In the genomic region with DNA sequence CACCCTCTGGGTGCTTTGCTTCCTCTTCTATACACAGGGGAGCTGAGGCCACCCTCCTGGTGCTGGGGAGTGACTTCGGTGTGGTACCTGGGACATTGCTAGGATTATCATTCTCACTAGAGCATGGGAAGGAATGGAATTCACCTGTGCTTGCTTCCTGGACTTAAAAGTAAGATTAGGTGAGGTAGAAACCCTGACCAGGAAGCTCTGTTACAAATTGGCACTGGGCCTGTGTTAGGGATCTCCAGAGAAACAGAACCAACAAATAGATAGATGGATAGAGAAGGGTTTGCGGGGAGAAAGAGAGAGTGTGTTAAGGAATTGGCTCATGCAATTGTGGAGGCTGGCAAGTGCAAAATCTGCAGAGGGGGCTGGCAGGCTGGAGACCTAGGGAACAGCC, we compare ENCODE assay signal across 34 cellular contexts. TPM values are rescaled to one million over a fixed set of nuclear protein-coding genes. Genes with fewer than 3 reads are reported as not detected.
"Had no signal": no experiment of that assay in that cellular context is flagged by ENCODE, and none has a peak within 500 bp of the region (broad histone marks: within the 10 kb centered on the region; RNA-seq: fewer than 3 reads in every experiment).

No MANE protein-coding gene starts in this region.

- H3K9me3 Mint-ChIP-seq: endodermal cell had no signal

- ATAC-seq: heart right ventricle; left ventricle myocardium superior; lower lobe of right lung; naive thymus-derived CD8-positive, alpha-beta T cell; sciatic nerve; upper lobe of right lung had no signal

- H3K4me3 Mint-ChIP-seq: dendritic cell treated with granulocyte-macrophage colony-stimulating factor and Interleukin-4, amounts not matched to agents 40 ng/mL and 50 ng/mL, for 4 days; endodermal cell; naive thymus-derived CD8-positive, alpha-beta T cell; neural progenitor cell had no signal

- H3K9ac ChIP-seq: neural progenitor cell had no signal

- H3K4me1 Mint-ChIP-seq: endodermal cell had no signal

- H3K4me1 ChIP-seq: colonic mucosa, esophagus squamous epithelium, lower lobe of right lung, neural progenitor cell, prostate gland, right atrium auricular region, stomach, transverse colon, upper lobe of right lung, uterus had no signal

- H3K9me3 ChIP-seq: colonic mucosa, esophagus squamous epithelium, lower lobe of right lung, prostate gland, right atrium auricular region, thoracic aorta, transverse colon, upper lobe of right lung, uterus had no signal

- H3K27me3 ChIP-seq: colonic mucosa, neural progenitor cell, right atrium auricular region, stomach, transverse colon, upper lobe of right lung, uterus had no signal

- DNase-seq: colonic mucosa; effector CD8-positive, alpha-beta T cell; endodermal cell; esophagus squamous epithelium; foreskin melanocyte; glutamatergic neuron; heart right ventricle; hippocampal formation; islet precursor cell; kidney glomerular epithelial cell; left ventricle myocardium superior; lower lobe of right lung; naive thymus-derived CD8-positive, alpha-beta T cell; stimulated activated CD4-positive, alpha-beta T cell treated with anti-CD3 and anti-CD28 coated beads, Interleukin-12 subunit alpha, Interleukin-12 subunit beta, amount 100 ng/mL, for 4 hours; stimulated activated CD4-positive, alpha-beta T cell treated with anti-CD3 and anti-CD28 coated beads, Interleukin-1b, Interleukin-23, amount 100 ng/mL, for 48 hours; stimulated activated CD4-positive, alpha-beta T cell treated with anti-CD3 and anti-CD28 coated beads, Interleukin-4, amount 100 ng/mL, for 1 hour; stimulated activated CD8-positive, alpha-beta memory T cell treated with anti-CD3 and anti-CD28 coated beads, Interleukin-4, amount 100 ng/mL, for 48 hours; stimulated activated naive CD4-positive, alpha-beta T cell treated with Interleukin-2 at 50 U/mL for 16 hours; stomach; transverse colon; upper lobe of right lung; uterus had no signal

- H3K27ac ChIP-seq: colonic mucosa, epithelial cell of prostate, esophagus squamous epithelium, heart right ventricle, lower lobe of right lung, neural progenitor cell, prostate gland, right atrium auricular region, stomach, thoracic aorta, transverse colon, upper lobe of right lung, uterus had no signal

- H3K36me3 ChIP-seq: colonic mucosa, esophagus squamous epithelium, heart right ventricle, lower lobe of right lung, neural progenitor cell, prostate gland, right atrium auricular region, stomach, thoracic aorta, transverse colon, upper lobe of right lung, uterus had no signal

- H3K4me2 ChIP-seq: neural progenitor cell, smooth muscle cell had no signal

- H3K27ac Mint-ChIP-seq: dendritic cell treated with granulocyte-macrophage colony-stimulating factor and Interleukin-4, amounts not matched to agents 40 ng/mL and 50 ng/mL, for 4 days; endodermal cell had no signal

- H3K4me3 ChIP-seq: colonic mucosa, esophagus squamous epithelium, heart right ventricle, lower lobe of right lung, neural progenitor cell, prostate gland, right atrium auricular region, smooth muscle cell, stomach, thoracic aorta, transverse colon, upper lobe of right lung, uterus had no signal

- H3K36me3 Mint-ChIP-seq: naive thymus-derived CD8-positive, alpha-beta T cell; neural progenitor cell had no signal

- H2AFZ ChIP-seq: neural progenitor cell had no signal

RNA-seq across cellular contexts. Expression of gene SIAH3, which starts 13.9 kb away (rescaled TPM):
- total RNA-seq: colonic mucosa, endodermal cell, left ventricle myocardium superior, mesenteric fat pad, myocyte, osteoblast, right atrium auricular region, sciatic nerve, smooth muscle cell, subcutaneous adipose tissue, thoracic aorta, transverse colon, upper lobe of right lung had no signal
- polyA plus RNA-seq: smooth muscle cell, stomach had no signal
